ENCODE assay signal across 25 cellular contexts in genomic region chrX:63581906-63582305, GRCh38.
"Had no signal": no experiment of that assay in that cellular context is flagged by ENCODE, and none has a peak within 500 bp of the region (broad histone marks: within the 10 kb centered on the region; RNA-seq: fewer than 3 reads in every experiment).

No MANE protein-coding gene starts in this region.

- H3K36me3 ChIP-seq: left ventricle myocardium inferior, neural progenitor cell, neutrophil, right atrium auricular region, stomach, thyroid gland, transverse colon, upper lobe of left lung, vagina had no signal

- H3K27me3 ChIP-seq: neural progenitor cell, neutrophil, right atrium auricular region, stomach, testis, thyroid gland, transverse colon, upper lobe of left lung, vagina had no signal

- H3K4me3 ChIP-seq: left ventricle myocardium inferior, lung, neural progenitor cell, right atrium auricular region, skin epidermis, stomach, testis, thyroid gland, transverse colon, upper lobe of left lung, vagina had no signal

- DNase-seq: hypothalamus; immature natural killer cell; left ventricle myocardium inferior; naive B cell; natural killer cell; nephron progenitor cell; occipital lobe; stimulated activated CD4-positive, alpha-beta T cell treated with anti-CD3 and anti-CD28 coated beads, Interleukin-12 subunit alpha, Interleukin-12 subunit beta, amount 100 ng/mL, for 4 hours; stimulated activated CD4-positive, alpha-beta T cell treated with anti-CD3 and anti-CD28 coated beads, Interleukin-15, amount 100 ng/mL, for 24 hours; stimulated activated CD4-positive, alpha-beta T cell treated with anti-CD3 and anti-CD28 coated beads, Interleukin-2, amount 100 ng/mL, for 24 hours; stimulated activated CD4-positive, alpha-beta T cell treated with anti-CD3 and anti-CD28 coated beads, Interleukin-4, amount 100 ng/mL, for 1 hour; stimulated activated naive B cell treated with anti-CD40 and anti-IgM and Interleukin-4, amounts not matched to agents 10 μg/mL and 1 μg/mL and 100 μg/mL, for 72 hours; stimulated activated naive CD8-positive, alpha-beta T cell treated with anti-CD3 and anti-CD28 coated beads, Interleukin-15, Interleukin-2, amounts not matched to agents 100 U/mL and 50 U/mL, for 24 hours; stomach; testis; thyroid gland; transverse colon; upper lobe of left lung had no signal

- H3K9ac ChIP-seq: neural progenitor cell had no signal

- H2AFZ ChIP-seq: neural progenitor cell had no signal

- H3K4me2 ChIP-seq: neural progenitor cell had no signal

- H3K9me3 ChIP-seq: left ventricle myocardium inferior, neutrophil, right atrium auricular region, stomach, testis, thyroid gland, transverse colon, upper lobe of left lung, vagina had no signal

- H3K27ac ChIP-seq: left ventricle myocardium inferior, neural progenitor cell, neutrophil, right atrium auricular region, skin epidermis, stomach, testis, thyroid gland, transverse colon, upper lobe of left lung, vagina had no signal

- ATAC-seq: natural killer cell; sciatic nerve; stimulated activated naive B cell treated with anti-CD40 and anti-IgM and Interleukin-4, amounts not matched to agents 10 μg/mL and 1 μg/mL and 100 μg/mL, for 72 hours; stimulated activated naive CD8-positive, alpha-beta T cell treated with anti-CD3 and anti-CD28 coated beads, Interleukin-15, Interleukin-2, amounts not matched to agents 100 U/mL and 50 U/mL, for 24 hours had no signal

- H3K4me1 ChIP-seq: left ventricle myocardium inferior, neural progenitor cell, right atrium auricular region, stomach, testis, thyroid gland, transverse colon, upper lobe of left lung, vagina had no signal
